ENCODE assay signal across 25 cellular contexts in genomic region chr14:90533591-90534021, GRCh38.
A peak's percentile ranks its signal among the peaks of the same experiment; 100 is the strongest.
DNase-seq lines count a peak whose midpoint lies in the region; ATAC-seq and TF ChIP-seq lines count a peak whose summit lies in the region.
"Had no signal": no experiment of that assay in that cellular context is flagged by ENCODE, and none has a peak within 500 bp of the region (broad histone marks: within the 10 kb centered on the region; RNA-seq: fewer than 3 reads in every experiment).

No MANE protein-coding gene starts in this region.

- H3K9me3 Mint-ChIP-seq in neural progenitor cell = no peaks in the 10 kb centered on the region
- H3K9me3 Mint-ChIP-seq: activated B cell treated with CpG ODN at 0.5 μM for 24 hours, HFFc6, mesothelial cell of epicardium, nephron had no signal

- H3K4me1 ChIP-seq in right atrium auricular region (peaks cover 0 to 43% of the 10 kb centered on the region in 2 donors), heart right ventricle (peaks cover 13 to 47% (median 39%) of the 10 kb centered on the region in 9 donors), neural progenitor cell (no peaks in the 10 kb centered on the region), vagina (peaks cover 8% of the 10 kb centered on the region)
- H3K4me1 ChIP-seq: A549, foreskin keratinocyte, prostate gland had no signal

- no peak for TF ChIP-seq CTCF in right atrium auricular region (IDR thresholded peaks at IDR 0.05)
- TF ChIP-seq CTCF in heart right ventricle (IDR thresholded peaks at IDR 0.05) = no peak
- TF ChIP-seq CTCF in neural progenitor cell (IDR thresholded peaks at IDR 0.05) = no peak
- no peak for TF ChIP-seq CTCF in vagina (IDR thresholded peaks at IDR 0.05)

- H3K36me3 Mint-ChIP-seq in neural progenitor cell = peaks cover 3% of the 10 kb centered on the region

- no peak overlapping the region for H3K4me2 ChIP-seq in neural progenitor cell
- H3K4me2 ChIP-seq: A549 had no signal

- H3K27ac Mint-ChIP-seq in neural progenitor cell = peak overlapping the region; percentile 97
- H3K27ac Mint-ChIP-seq: activated B cell treated with CpG ODN at 0.5 μM for 24 hours, HFFc6, mesothelial cell of epicardium, T-helper 17 cell had no signal

- H3K36me3 ChIP-seq in right atrium auricular region = no peaks in the 10 kb centered on the region
- H3K36me3 ChIP-seq in heart right ventricle = peaks cover 0 to 2% (median 0%) of the 10 kb centered on the region in 9 donors
- no peaks in the 10 kb centered on the region for H3K36me3 ChIP-seq in neural progenitor cell
- H3K36me3 ChIP-seq in vagina = no peaks in the 10 kb centered on the region
- H3K36me3 ChIP-seq: cardiac muscle cell, prostate gland had no signal

- no peak overlapping the region for H2AFZ ChIP-seq in neural progenitor cell (replicated peaks)

- no peaks in the 10 kb centered on the region for H4K20me1 ChIP-seq in neural progenitor cell (ENCODE audit: low read depth)

- H3K27me3 ChIP-seq in right atrium auricular region (no peaks in the 10 kb centered on the region), heart right ventricle (no peaks in the 10 kb centered on the region), neural progenitor cell (no peaks in the 10 kb centered on the region), vagina (no peaks in the 10 kb centered on the region)
- H3K27me3 ChIP-seq: cardiac muscle cell, dorsolateral prefrontal cortex, foreskin keratinocyte had no signal

- H3K4me1 Mint-ChIP-seq in neural progenitor cell = peaks cover 26% of the 10 kb centered on the region

- H3F3A ChIP-seq in neural progenitor cell (ENCODE audit: low read depth) = no peaks in the 10 kb centered on the region

- WGBS in heart right ventricle, 2 donors = 46 to 63% methylated on average over 6 of the region's 6 CpGs

- no peak overlapping the region for H3K4me3 ChIP-seq in right atrium auricular region
- no peak overlapping the region for H3K4me3 ChIP-seq in heart right ventricle
- H3K4me3 ChIP-seq in neural progenitor cell = no peak overlapping the region
- no peak overlapping the region for H3K4me3 ChIP-seq in vagina
- H3K4me3 ChIP-seq: A549, cardiac muscle cell, dorsolateral prefrontal cortex, prostate gland had no signal

- H3K27ac ChIP-seq in right atrium auricular region (peak overlapping the region in 1 of 2 donors; percentile 23), heart right ventricle (peak overlapping the region; percentile 6 to 87 (median 79)), neural progenitor cell (no peak overlapping the region), vagina (no peak overlapping the region)
- H3K27ac ChIP-seq: A549, cardiac muscle cell, foreskin keratinocyte, prostate gland had no signal

- no peak overlapping the region for H3K4me3 Mint-ChIP-seq in neural progenitor cell
- H3K4me3 Mint-ChIP-seq: activated B cell treated with CpG ODN at 0.5 μM for 24 hours, HFFc6, mesothelial cell of epicardium, nephron, T-helper 17 cell had no signal

- peak; percentile 26 for ATAC-seq in Right ventricle myocardium superior (ENCODE audit: poor library complexity)
- peak; percentile 13 to 54 (median 32) for ATAC-seq in heart right ventricle
- ATAC-seq in HG02642 (IDR thresholded peaks at IDR 0.05; ENCODE audit: poor library complexity, unreplicated experiment) = no peak
- ATAC-seq: A549, foreskin keratinocyte, T-helper 17 cell had no signal

- intact Hi-C loops in Right ventricle myocardium superior (cut with DNase I) = no loop called here
- intact Hi-C loops in heart right ventricle (cut with DNase I) = no loop called here
- intact Hi-C loops in vagina (cut with DNase I) = no loop called here

- peaks cover 6% of the 10 kb centered on the region for H3K27me3 Mint-ChIP-seq in neural progenitor cell (ENCODE audit: insufficient read depth, low read depth)
- H3K27me3 Mint-ChIP-seq: activated B cell treated with CpG ODN at 0.5 μM for 24 hours had no signal

- no peak for TF ChIP-seq POLR2A in vagina (IDR thresholded peaks at IDR 0.05)

- no peak overlapping the region for H3K9ac ChIP-seq in neural progenitor cell

- DNase-seq in Right ventricle myocardium superior (peak; percentile 39), right atrium auricular region (ENCODE audit: low spot score) (no peak), heart right ventricle (peak in 1 of 2 donors; percentile 15), neural progenitor cell (ENCODE audit: low spot score) (no peak), SW 1271 (lab: John Stamatoyannopoulos, UW) (no peak), vagina (ENCODE audit: extremely low spot score in 2 of 2) (no peak)
- no peak for DNase-seq in activated T-cell treated with anti-CD3 and anti-CD28 coated beads, Interleukin-2, amount 50 U/mL, for 48 hours
- DNase-seq: activated B cell treated with CpG ODN at 0.5 μM for 24 hours; activated CD4-positive, alpha-beta T cell treated with anti-CD3 and anti-CD28 coated beads, Interleukin-2, amount 50 U/mL, for 48 hours; activated gamma-delta T cell treated with Interleukin-2 at 50 U/mL for 16 hours; C1 segment of cervical spinal cord; dorsolateral prefrontal cortex; foreskin keratinocyte; GDM1; HFFc6; NCI-H187 treated with DMSO at 0.1 percent for 48 hours; NCI-H345; stimulated activated CD4-positive, alpha-beta T cell treated with anti-CD3 and anti-CD28 coated beads, Interleukin-4, amount 100 ng/mL, for 4 hours; T-helper 17 cell had no signal

- no peaks in the 10 kb centered on the region for H3K79me2 ChIP-seq in neural progenitor cell (ENCODE audit: low read depth)

- H3K9me3 ChIP-seq in right atrium auricular region (no peaks in the 10 kb centered on the region), heart right ventricle (no peaks in the 10 kb centered on the region), neural progenitor cell (ENCODE audit: low read depth) (no peaks in the 10 kb centered on the region), vagina (no peaks in the 10 kb centered on the region)
- H3K9me3 ChIP-seq: A549, prostate gland had no signal

Comparison
In these comparisons a context has a peak if more than half of its experiments do, and no peak if none do; other contexts are left out.
1. H3K27ac ChIP-seq: peak in heart right ventricle (10 of 10); none in neural progenitor cell (single experiment) and vagina (single experiment).